13 cellular contexts compared by ENCODE assay signal in the genomic region with DNA sequence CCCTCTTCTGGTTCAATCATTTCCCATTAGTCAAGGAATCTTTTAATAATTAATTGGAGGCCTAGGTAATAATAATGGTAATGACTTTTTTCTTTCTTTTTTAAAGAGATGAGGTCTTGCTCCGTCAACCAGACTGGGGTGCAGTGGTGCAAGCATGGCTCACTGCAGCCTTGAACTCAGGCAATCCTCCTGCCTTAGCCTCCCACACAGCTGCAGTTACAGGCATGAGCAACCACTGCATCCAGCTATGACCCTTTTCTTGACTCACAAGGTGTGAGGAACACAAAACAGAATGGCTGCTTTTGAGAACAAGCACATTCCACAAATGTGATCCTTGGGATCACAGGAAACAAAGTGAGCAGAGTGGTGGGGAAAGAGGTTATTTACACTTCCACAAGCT. TPM values are rescaled to one million over a fixed set of nuclear protein-coding genes. Genes with fewer than 3 reads are reported as not detected.
A peak's percentile ranks its signal among the peaks of the same experiment; 100 is the strongest.
DNase-seq lines count a peak whose midpoint lies in the region; ATAC-seq and TF ChIP-seq lines count a peak whose summit lies in the region.
"Had no signal": no experiment of that assay in that cellular context is flagged by ENCODE, and none has a peak within 500 bp of the region (broad histone marks: within the 10 kb centered on the region; RNA-seq: fewer than 3 reads in every experiment).

No MANE protein-coding gene starts in this region.

- H3K4me3 Mint-ChIP-seq in nephron progenitor cell: peak overlapping the region; percentile 13

- CTCF ChIA-PET in HEK293T (lab: Yijun Ruan, JAX): no interaction called here

- H3K27ac Mint-ChIP-seq in nephron progenitor cell: no peak overlapping the region

- H3F3A ChIP-seq in Loucy (ENCODE audit: low read depth): peaks cover 7% of the 10 kb centered on the region

- H3K4me3 ChIP-seq in DND-41 (ENCODE audit: low read depth in 1 of 2, low read length in 2 of 2) (no peak overlapping the region), Loucy (ENCODE audit: low read length, poor library complexity, severe bottlenecking) (peak overlapping the region; percentile 37), epithelial cell of proximal tubule (ENCODE audit: low read depth, low read length) (no peak overlapping the region)
- H3K4me3 ChIP-seq: sigmoid colon had no signal

- H3K9me3 Mint-ChIP-seq in nephron progenitor cell: peaks cover 26% of the 10 kb centered on the region

- H3K27me3 Mint-ChIP-seq in nephron progenitor cell (ENCODE audit: low read depth, poor library complexity): peaks cover 4% of the 10 kb centered on the region

- POLR2A ChIA-PET in HEK293T (lab: Yijun Ruan, JAX): interaction anchor here (1.3 kb wide), 1 partner anchor 26 kb away, joined by 3 read pairs; no protein-coding TSS in a partner anchor

- no peaks in the 10 kb centered on the region for H3K9me2 ChIP-seq in Loucy (replicated peaks; ENCODE audit: low read depth, low read length)

- H3K4me1 Mint-ChIP-seq in nephron progenitor cell: peaks cover 50% of the 10 kb centered on the region

- H3K9me3 ChIP-seq in DND-41 (ENCODE audit: insufficient read depth, low read length, severe bottlenecking) (no peaks in the 10 kb centered on the region), Loucy (ENCODE audit: insufficient read depth, low read depth, low read length) (no peaks in the 10 kb centered on the region)
- H3K9me3 ChIP-seq: Caco-2, sigmoid colon had no signal

- peaks cover 36% of the 10 kb centered on the region for H3K4me1 ChIP-seq in DND-41 (ENCODE audit: insufficient read depth, low read length)
- H3K4me1 ChIP-seq in Loucy (ENCODE audit: insufficient read depth, low read length, poor library complexity, severe bottlenecking): peaks cover 46% of the 10 kb centered on the region

- DNase-seq in DND-41 (no peak), epithelial cell of proximal tubule (ENCODE audit: low read depth) (peak; percentile 84), nephron progenitor cell (no peak), HEK293T (ENCODE audit: extremely low spot score) (no peak), GM03348 (ENCODE audit: low spot score) (no peak), NCI-H510A (lab: John Stamatoyannopoulos, UW) (no peak)
- DNase-seq: activated T-cell treated with anti-CD3 and anti-CD28 coated beads, Interleukin-2, amount 50 U/mL, for 48 hours; Caco-2; NCI-H1417; RPMI8226; sigmoid colon; T-helper 9 cell had no signal

- TF ChIP-seq CTCF in DND-41 (IDR thresholded peaks at IDR 0.05; ENCODE audit: borderline replicate concordance, extremely low read depth, low read length, poor library complexity, severe bottlenecking) (no peak), Loucy (conservative IDR thresholded peaks at IDR 0.05; ENCODE audit: low read length) (no peak), epithelial cell of proximal tubule (conservative IDR thresholded peaks at IDR 0.05; ENCODE audit: low read depth, low read length) (no peak), nephron progenitor cell (IDR thresholded peaks at IDR 0.05) (no peak)

- H3K79me2 ChIP-seq in DND-41 (ENCODE audit: insufficient read depth, low read length): peaks cover 86% of the 10 kb centered on the region
- H3K79me2 ChIP-seq in Loucy (ENCODE audit: insufficient read depth, low read length): peaks cover 83% of the 10 kb centered on the region

- H2AFZ ChIP-seq in DND-41 (ENCODE audit: low read depth, low read length): no peak overlapping the region
- no peak overlapping the region for H2AFZ ChIP-seq in Loucy (ENCODE audit: low read length)

- H3K36me3 ChIP-seq in DND-41 (ENCODE audit: insufficient read depth, low read length): peaks cover 52% of the 10 kb centered on the region
- H3K36me3 ChIP-seq in Loucy (ENCODE audit: insufficient read depth, low read length): no peaks in the 10 kb centered on the region

- no peak for ATAC-seq in DND-41 (ENCODE audit: insufficient read depth, low read depth)

- H4K20me1 ChIP-seq in DND-41 (ENCODE audit: insufficient read depth, low read length) (peaks cover 57% of the 10 kb centered on the region), Loucy (ENCODE audit: insufficient read depth, low read length, poor library complexity, severe bottlenecking) (peaks cover 50% of the 10 kb centered on the region)

- H3K36me3 Mint-ChIP-seq in nephron progenitor cell (ENCODE audit: low read depth): peaks cover 66% of the 10 kb centered on the region

- no peak overlapping the region for H3K9ac ChIP-seq in DND-41 (ENCODE audit: low read depth, low read length)
- H3K9ac ChIP-seq in Loucy (ENCODE audit: low read depth, low read length, poor library complexity, severe bottlenecking): peak overlapping the region; percentile 98

- H3K27ac ChIP-seq in DND-41 (ENCODE audit: low read length): no peak overlapping the region; the same call in 1 of the 2 replicates

- H3K4me2 ChIP-seq in DND-41 (ENCODE audit: insufficient read depth, low read length) (peak overlapping the region; percentile 32; the same call in 1 of the 2 replicates), Loucy (ENCODE audit: low read depth, low read length, poor library complexity, severe bottlenecking) (peak overlapping the region; percentile 80)

- H3K27me3 ChIP-seq in DND-41 (ENCODE audit: insufficient read depth, low read length, poor library complexity) (no peaks in the 10 kb centered on the region), Loucy (ENCODE audit: insufficient read depth, low read length, poor library complexity, severe bottlenecking) (no peaks in the 10 kb centered on the region)
- H3K27me3 ChIP-seq: sigmoid colon had no signal

TF ChIP-seq in HEK293T, 16 proteins besides CTCF, POLR2A, EP300 and RAD21:
- no peak for TF ChIP-seq FOXA1 (IDR thresholded peaks at IDR 0.05)

RNA-seq across cellular contexts. Expression of a gene that starts 3.6 kb away (rescaled TPM):
- total RNA-seq in epithelial cell of proximal tubule: 35.0 and 40.2 TPM in 2 replicates

RNA-seq across cellular contexts. Expression of a gene that starts 29.3 kb away (rescaled TPM):
- total RNA-seq in epithelial cell of proximal tubule: 0.58 TPM in 1 of 2 replicates, not detected in the other

RNA-seq across cellular contexts. Expression of a gene that starts 38.1 kb away (rescaled TPM):
- 122 and 136 TPM in 2 replicates for total RNA-seq in epithelial cell of proximal tubule

RNA-seq across cellular contexts. Expression of a gene that starts 57.3 kb away (rescaled TPM):
- total RNA-seq in epithelial cell of proximal tubule: 0.23 and 5.0 TPM in 2 replicates
